ENCODE assay signal across 15 cellular contexts in genomic region chr17:15091825-15092224, GRCh38.
DNase-seq lines count a peak whose midpoint lies in the region; ATAC-seq and TF ChIP-seq lines count a peak whose summit lies in the region.
"Had no signal": no experiment of that assay in that cellular context is flagged by ENCODE, and none has a peak within 500 bp of the region (broad histone marks: within the 10 kb centered on the region; RNA-seq: fewer than 3 reads in every experiment).

No MANE protein-coding gene starts in this region.

- DNase-seq in activated CD4-positive, alpha-beta T cell treated with anti-CD3 and anti-CD28 coated beads for 36 hours = peak; percentile 6
- no peak for DNase-seq in activated CD4-positive, alpha-beta T cell treated with anti-CD3 and anti-CD28 coated beads for 4 hours
- peak; percentile 6 for DNase-seq in NCI-H460 (ENCODE audit: extremely low read depth, low read depth)
- peak; percentile 11 for DNase-seq in choroid plexus epithelial cell (ENCODE audit: low read depth)
- DNase-seq in retinal pigment epithelial cell (ENCODE audit: low read depth) = no peak
- no peak for DNase-seq in effector CD4-positive, alpha-beta T cell
- no peak for DNase-seq in activated CD8-positive, alpha-beta T cell treated with anti-CD3 and anti-CD28 coated beads, Interleukin-2, amount 10 ng/mL, durations not matched to agents 7 days and 5 days
- no peak for DNase-seq in mesothelial cell of epicardium (ENCODE audit: low spot score in 2 of 2, unreplicated experiment in 2 of 2)
- DNase-seq: activated CD4-positive, CD25-positive, alpha-beta regulatory T cell; kidney glomerular epithelial cell; MV-4-11; nucleus accumbens had no signal

- TF ChIP-seq CTCF in choroid plexus epithelial cell (conservative IDR thresholded peaks at IDR 0.05; ENCODE audit: low read depth, low read length) (peak; percentile 31), retinal pigment epithelial cell (conservative IDR thresholded peaks at IDR 0.05; ENCODE audit: low read depth, low read length) (peak; percentile 54), mesothelial cell of epicardium (IDR thresholded peaks at IDR 0.05; ENCODE audit: unreplicated experiment) (no peak)

- no peaks in the 10 kb centered on the region for H3K9me3 Mint-ChIP-seq in activated CD4-positive, alpha-beta T cell treated with anti-CD3 and anti-CD28 coated beads for 36 hours (ENCODE audit: low read depth)
- no peaks in the 10 kb centered on the region for H3K9me3 Mint-ChIP-seq in activated CD8-positive, alpha-beta T cell treated with anti-CD3 and anti-CD28 coated beads, Interleukin-2, amount 10 ng/mL, durations not matched to agents 7 days and 5 days (ENCODE audit: insufficient read depth)
- H3K9me3 Mint-ChIP-seq in mesothelial cell of epicardium = no peaks in the 10 kb centered on the region
- H3K9me3 Mint-ChIP-seq: activated T-helper 1 cell treated with anti-CD3 and anti-CD28 coated beads, Interleukin-12 subunit alpha, Interleukin-12 subunit beta, Interleukin-2, Interleukin-4 antibody, amounts not matched to agents 30 ng/mL and 10 ng/mL and 1 ng/mL, durations not matched to agents 14 hours and 24 hours and 36 hours; central memory CD8-positive, alpha-beta T cell; stimulated activated effector memory CD8-positive, alpha-beta T cell treated with anti-CD3 and anti-CD28 coated beads, Interleukin-12 subunit alpha, Interleukin-12 subunit beta, amount 100 ng/mL, for 72 hours had no signal

- H3K27me3 Mint-ChIP-seq in activated CD4-positive, alpha-beta T cell treated with anti-CD3 and anti-CD28 coated beads for 36 hours = peaks cover 7% of the 10 kb centered on the region
- no peaks in the 10 kb centered on the region for H3K27me3 Mint-ChIP-seq in activated CD8-positive, alpha-beta T cell treated with anti-CD3 and anti-CD28 coated beads, Interleukin-2, amount 10 ng/mL, durations not matched to agents 7 days and 5 days (ENCODE audit: low read depth)
- peaks cover 29% of the 10 kb centered on the region for H3K27me3 Mint-ChIP-seq in mesothelial cell of epicardium (ENCODE audit: low read depth)

- H3K36me3 Mint-ChIP-seq in activated CD4-positive, alpha-beta T cell treated with anti-CD3 and anti-CD28 coated beads for 36 hours (ENCODE audit: low read depth) = no peaks in the 10 kb centered on the region
- no peaks in the 10 kb centered on the region for H3K36me3 Mint-ChIP-seq in activated CD8-positive, alpha-beta T cell treated with anti-CD3 and anti-CD28 coated beads, Interleukin-2, amount 10 ng/mL, durations not matched to agents 7 days and 5 days (ENCODE audit: low read depth)
- H3K36me3 Mint-ChIP-seq in mesothelial cell of epicardium = no peaks in the 10 kb centered on the region
- H3K36me3 Mint-ChIP-seq: stimulated activated effector memory CD8-positive, alpha-beta T cell treated with anti-CD3 and anti-CD28 coated beads, Interleukin-12 subunit alpha, Interleukin-12 subunit beta, amount 100 ng/mL, for 72 hours had no signal

- CTCF ChIA-PET in activated CD4-positive, alpha-beta T cell treated with anti-CD3 and anti-CD28 coated beads for 36 hours (lab: Charles Lee) = no interaction called here
- CTCF ChIA-PET in activated CD8-positive, alpha-beta T cell treated with anti-CD3 and anti-CD28 coated beads, Interleukin-2, amount 10 ng/mL, durations not matched to agents 7 days and 5 days (lab: Charles Lee) = no interaction called here

- H3K4me3 Mint-ChIP-seq in activated CD4-positive, alpha-beta T cell treated with anti-CD3 and anti-CD28 coated beads for 36 hours = no peak overlapping the region
- no peak overlapping the region for H3K4me3 Mint-ChIP-seq in activated CD8-positive, alpha-beta T cell treated with anti-CD3 and anti-CD28 coated beads, Interleukin-2, amount 10 ng/mL, durations not matched to agents 7 days and 5 days
- H3K4me3 Mint-ChIP-seq in mesothelial cell of epicardium = no peak overlapping the region
- H3K4me3 Mint-ChIP-seq: activated T-helper 1 cell treated with anti-CD3 and anti-CD28 coated beads, Interleukin-12 subunit alpha, Interleukin-12 subunit beta, Interleukin-2, Interleukin-4 antibody, amounts not matched to agents 30 ng/mL and 10 ng/mL and 1 ng/mL, durations not matched to agents 14 hours and 24 hours and 36 hours; central memory CD8-positive, alpha-beta T cell; stimulated activated effector memory CD8-positive, alpha-beta T cell treated with anti-CD3 and anti-CD28 coated beads, Interleukin-12 subunit alpha, Interleukin-12 subunit beta, amount 100 ng/mL, for 72 hours had no signal

- ATAC-seq in activated CD4-positive, alpha-beta T cell treated with anti-CD3 and anti-CD28 coated beads for 36 hours = no peak
- no peak for ATAC-seq in activated CD8-positive, alpha-beta T cell treated with anti-CD3 and anti-CD28 coated beads, Interleukin-2, amount 10 ng/mL, durations not matched to agents 7 days and 5 days
- ATAC-seq: stimulated activated effector memory CD8-positive, alpha-beta T cell treated with anti-CD3 and anti-CD28 coated beads, Interleukin-12 subunit alpha, Interleukin-12 subunit beta, amount 100 ng/mL, for 72 hours had no signal

- POLR2A ChIA-PET in activated CD4-positive, alpha-beta T cell treated with anti-CD3 and anti-CD28 coated beads for 36 hours (lab: Charles Lee) = interaction anchor here (0.5 kb wide), 1 partner anchor 155 kb away, joined by 4 read pairs; no protein-coding TSS in a partner anchor
- POLR2A ChIA-PET in activated CD8-positive, alpha-beta T cell treated with anti-CD3 and anti-CD28 coated beads, Interleukin-2, amount 10 ng/mL, durations not matched to agents 7 days and 5 days (lab: Charles Lee) = no interaction called here

- no peaks in the 10 kb centered on the region for H3K4me1 Mint-ChIP-seq in activated CD4-positive, alpha-beta T cell treated with anti-CD3 and anti-CD28 coated beads for 36 hours
- H3K4me1 Mint-ChIP-seq in activated CD8-positive, alpha-beta T cell treated with anti-CD3 and anti-CD28 coated beads, Interleukin-2, amount 10 ng/mL, durations not matched to agents 7 days and 5 days (ENCODE audit: low read depth) = no peaks in the 10 kb centered on the region
- no peaks in the 10 kb centered on the region for H3K4me1 Mint-ChIP-seq in mesothelial cell of epicardium
- H3K4me1 Mint-ChIP-seq: central memory CD8-positive, alpha-beta T cell; stimulated activated effector memory CD8-positive, alpha-beta T cell treated with anti-CD3 and anti-CD28 coated beads, Interleukin-12 subunit alpha, Interleukin-12 subunit beta, amount 100 ng/mL, for 72 hours had no signal

- H3K27ac Mint-ChIP-seq in activated CD4-positive, alpha-beta T cell treated with anti-CD3 and anti-CD28 coated beads for 36 hours = no peak overlapping the region
- no peak overlapping the region for H3K27ac Mint-ChIP-seq in activated CD8-positive, alpha-beta T cell treated with anti-CD3 and anti-CD28 coated beads, Interleukin-2, amount 10 ng/mL, durations not matched to agents 7 days and 5 days
- H3K27ac Mint-ChIP-seq in mesothelial cell of epicardium = no peak overlapping the region
- H3K27ac Mint-ChIP-seq: activated T-helper 1 cell treated with anti-CD3 and anti-CD28 coated beads, Interleukin-12 subunit alpha, Interleukin-12 subunit beta, Interleukin-2, Interleukin-4 antibody, amounts not matched to agents 30 ng/mL and 10 ng/mL and 1 ng/mL, durations not matched to agents 14 hours and 24 hours and 36 hours; stimulated activated effector memory CD8-positive, alpha-beta T cell treated with anti-CD3 and anti-CD28 coated beads, Interleukin-12 subunit alpha, Interleukin-12 subunit beta, amount 100 ng/mL, for 72 hours had no signal

- H3K4me3 ChIP-seq in choroid plexus epithelial cell (ENCODE audit: low read depth, low read length) (no peak overlapping the region), retinal pigment epithelial cell (ENCODE audit: low read length) (no peak overlapping the region)

- intact Hi-C loops in activated CD4-positive, alpha-beta T cell treated with anti-CD3 and anti-CD28 coated beads for 36 hours (cut with DNase I, micrococcal nuclease) = no loop called here

Comparison
In these comparisons a context has a peak if more than half of its experiments do, and no peak if none do; other contexts are left out.
1. DNase-seq: peak in activated CD4-positive, alpha-beta T cell treated with anti-CD3 and anti-CD28 coated beads for 36 hours (single experiment), NCI-H460 (single experiment) and choroid plexus epithelial cell (single experiment); none in activated CD4-positive, alpha-beta T cell treated with anti-CD3 and anti-CD28 coated beads for 4 hours (0 of 2), retinal pigment epithelial cell (single experiment), effector CD4-positive, alpha-beta T cell (single experiment), activated CD8-positive, alpha-beta T cell treated with anti-CD3 and anti-CD28 coated beads, Interleukin-2, amount 10 ng/mL, durations not matched to agents 7 days and 5 days (single experiment) and mesothelial cell of epicardium (0 of 2).